1 cellular context compared by ENCODE assay signal in genomic region chr1:55215194-55216021, GRCh38.
TF ChIP-seq lines count a peak whose summit lies in the region.

Gene USP24, minus strand, starts transcription at chr1:55215364. Its CDS starts 251 bp downstream, at chr1:55215113.

TF ChIP-seq in HepG2, 621 proteins besides CTCF, POLR2A, EP300 and RAD21 (continued from another document and continues in another):
- TF ChIP-seq GPBP1L1 (CRISPR knock-in tag; IDR thresholded peaks at IDR 0.05) (no peak), KDM6A (CRISPR knock-in tag; IDR thresholded peaks at IDR 0.05; ENCODE audit: low read depth) (no peak), ZBED4 (CRISPR knock-in tag; IDR thresholded peaks at IDR 0.05; ENCODE audit: borderline replicate concordance) (no peak), ZNF737 (CRISPR knock-in tag; IDR thresholded peaks at IDR 0.05; ENCODE audit: borderline replicate concordance) (no peak), HMG20B (CRISPR knock-in tag; conservative IDR thresholded peaks at IDR 0.05) (no peak), ZNF552 (CRISPR knock-in tag; IDR thresholded peaks at IDR 0.05; ENCODE audit: borderline replicate concordance) (0 out of 2 replicates have a peak, but pooled peaks have one; percentile 21), ZHX2 (IDR thresholded peaks at IDR 0.05; ENCODE audit: low read depth) (peak; percentile 68; the same call in 1 of the 2 replicates), ZHX2 (CRISPR knock-in tag; IDR thresholded peaks at IDR 0.05; ENCODE audit: borderline replicate concordance) (no peak), NFE2 (CRISPR knock-in tag; IDR thresholded peaks at IDR 0.05) (no peak), ZNF225 (CRISPR knock-in tag; IDR thresholded peaks at IDR 0.05) (peak; percentile 13; the same call in 1 of the 2 replicates), RCOR2 (CRISPR knock-in tag; IDR thresholded peaks at IDR 0.05) (no peak), SRY (CRISPR knock-in tag; IDR thresholded peaks at IDR 0.05) (peak; percentile 78), ZNF878 (CRISPR knock-in tag; IDR thresholded peaks at IDR 0.05) (no peak), BCLAF1 (IDR thresholded peaks at IDR 0.05) (no peak), CENPT (CRISPR knock-in tag; IDR thresholded peaks at IDR 0.05; ENCODE audit: low read depth) (no peak), KLF16 (CRISPR knock-in tag; IDR thresholded peaks at IDR 0.05) (peak in 1 of 2 experiments; percentile 88; a peak in 2 of 4 replicates), ZNF576 (CRISPR knock-in tag; IDR thresholded peaks at IDR 0.05) (no peak), ZSCAN30 (CRISPR knock-in tag; IDR thresholded peaks at IDR 0.05) (no peak), FOXO1 (CRISPR knock-in tag; IDR thresholded peaks at IDR 0.05) (peak; percentile 53; the same call in 1 of the 2 replicates), NCOA1 (CRISPR knock-in tag; IDR thresholded peaks at IDR 0.05) (no peak), ZNF766 (CRISPR knock-in tag; IDR thresholded peaks at IDR 0.05; ENCODE audit: borderline replicate concordance) (no peak), TEAD3 (CRISPR knock-in tag; optimal IDR thresholded peaks at IDR 0.05; ENCODE audit: borderline replicate concordance) (peak; percentile 16), ZBTB20 (CRISPR knock-in tag; IDR thresholded peaks at IDR 0.05; ENCODE audit: borderline replicate concordance, low read depth) (no peak), EEA1 (CRISPR knock-in tag; IDR thresholded peaks at IDR 0.05; ENCODE audit: borderline replicate concordance) (no peak; the same call in 1 of the 2 replicates), HCFC1 (IDR thresholded peaks at IDR 0.05; ENCODE audit: low read depth, low read length) (peak; percentile 26; the same call in 1 of the 2 replicates), ZNF703 (CRISPR knock-in tag; IDR thresholded peaks at IDR 0.05; ENCODE audit: borderline replicate concordance) (peak; percentile 47; the same call in 1 of the 2 replicates), TCF12 (IDR thresholded peaks at IDR 0.05) (no peak), TCF12 (CRISPR knock-in tag; IDR thresholded peaks at IDR 0.05) (no peak; the same call in 1 of the 2 replicates), ZBTB40 (IDR thresholded peaks at IDR 0.05) (no peak), ZBTB40 (CRISPR knock-in tag; IDR thresholded peaks at IDR 0.05) (peak; percentile 70), ATF3 (CRISPR knock-in tag; IDR thresholded peaks at IDR 0.05) (no peak; the same call in none of the 2 replicates)
